28 cellular contexts compared by ENCODE assay signal in genomic region chr5:18379189-18379588, GRCh38.
"Had no signal": no experiment of that assay in that cellular context is flagged by ENCODE, and none has a peak within 500 bp of the region (broad histone marks: within the 10 kb centered on the region; RNA-seq: fewer than 3 reads in every experiment).

No MANE protein-coding gene starts in this region.

- FAIRE-seq: urothelium cell line had no signal

- H3K4me3 ChIP-seq: neural progenitor cell, ovary, psoas muscle, skin epidermis, stomach, thoracic aorta, thyroid gland, tibial nerve, upper lobe of left lung, vagina had no signal

- H3K4me1 Mint-ChIP-seq: natural killer cell; neural progenitor cell; stimulated activated effector memory CD8-positive, alpha-beta T cell treated with anti-CD3 and anti-CD28 coated beads, Interleukin-12 subunit alpha, Interleukin-12 subunit beta, amount 100 ng/mL, for 72 hours; stimulated activated naive B cell treated with anti-CD40 and anti-IgM and Interleukin-4, amounts not matched to agents 10 μg/mL and 1 μg/mL and 100 μg/mL, for 72 hours had no signal

- H3K27ac ChIP-seq: neural progenitor cell, ovary, parathyroid adenoma, psoas muscle, skin epidermis, stomach, thoracic aorta, thyroid gland, tibial nerve, upper lobe of left lung, vagina had no signal

- H3K4me1 ChIP-seq: parathyroid adenoma, psoas muscle, stomach, tibial nerve, upper lobe of left lung, vagina had no signal

- H2AFZ ChIP-seq: neural progenitor cell, parathyroid adenoma had no signal

- ATAC-seq: natural killer cell; psoas muscle; right cardiac atrium; sciatic nerve; stimulated activated effector memory CD8-positive, alpha-beta T cell treated with anti-CD3 and anti-CD28 coated beads, Interleukin-12 subunit alpha, Interleukin-12 subunit beta, amount 100 ng/mL, for 72 hours; stimulated activated naive B cell treated with anti-CD40 and anti-IgM and Interleukin-4, amounts not matched to agents 10 μg/mL and 1 μg/mL and 100 μg/mL, for 72 hours had no signal

- H3K9me3 ChIP-seq: ovary, psoas muscle, stomach, thoracic aorta, thyroid gland, tibial nerve, upper lobe of left lung, vagina had no signal

- H3K9ac ChIP-seq: neural progenitor cell, parathyroid adenoma had no signal

- H3K79me2 ChIP-seq: parathyroid adenoma had no signal

- DNase-seq: natural killer cell; occipital lobe; ovary; posterior cingulate gyrus; psoas muscle; right cardiac atrium; stimulated activated CD4-positive, alpha-beta T cell treated with anti-CD3 and anti-CD28 coated beads, Interleukin-15, amount 100 ng/mL, for 24 hours; stimulated activated CD4-positive, alpha-beta T cell treated with anti-CD3 and anti-CD28 coated beads, Interleukin-2, amount 100 ng/mL, for 24 hours; stimulated activated CD4-positive, alpha-beta T cell treated with anti-CD3 and anti-CD28 coated beads, Interleukin-2, amount 100 ng/mL, for 48 hours; stimulated activated CD4-positive, alpha-beta T cell treated with anti-CD3 and anti-CD28 coated beads, Interleukin-4, amount 100 ng/mL, for 24 hours; stimulated activated naive B cell treated with anti-CD40 and anti-IgM and Interleukin-4, amounts not matched to agents 10 μg/mL and 1 μg/mL and 100 μg/mL, for 72 hours; stimulated activated naive CD4-positive, alpha-beta T cell treated with Interleukin-2 at 50 U/mL for 16 hours; stomach; thyroid gland; trophoblast cell had no signal

- H3K9me3 Mint-ChIP-seq: nephron; stimulated activated naive B cell treated with anti-CD40 and anti-IgM and Interleukin-4, amounts not matched to agents 10 μg/mL and 1 μg/mL and 100 μg/mL, for 72 hours had no signal

- H3K4me3 Mint-ChIP-seq: natural killer cell; nephron; neural progenitor cell; stimulated activated effector memory CD8-positive, alpha-beta T cell treated with anti-CD3 and anti-CD28 coated beads, Interleukin-12 subunit alpha, Interleukin-12 subunit beta, amount 100 ng/mL, for 72 hours; stimulated activated naive B cell treated with anti-CD40 and anti-IgM and Interleukin-4, amounts not matched to agents 10 μg/mL and 1 μg/mL and 100 μg/mL, for 72 hours; stimulated activated naive CD8-positive, alpha-beta T cell treated with anti-CD3 and anti-CD28 coated beads, Interleukin-15, Interleukin-2, amounts not matched to agents 100 ng/mL and 50 ng/mL, for 24 hours had no signal

- H3K4me2 ChIP-seq: neural progenitor cell had no signal

- H3K36me3 Mint-ChIP-seq: natural killer cell; neural progenitor cell; stimulated activated effector memory CD8-positive, alpha-beta T cell treated with anti-CD3 and anti-CD28 coated beads, Interleukin-12 subunit alpha, Interleukin-12 subunit beta, amount 100 ng/mL, for 72 hours; stimulated activated naive B cell treated with anti-CD40 and anti-IgM and Interleukin-4, amounts not matched to agents 10 μg/mL and 1 μg/mL and 100 μg/mL, for 72 hours had no signal

- H3K36me3 ChIP-seq: neural progenitor cell, ovary, stomach, thoracic aorta, thyroid gland, tibial nerve, upper lobe of left lung, vagina had no signal

- H3K27me3 ChIP-seq: neural progenitor cell, ovary, stomach, thyroid gland, tibial nerve, upper lobe of left lung, vagina had no signal

- H3K27ac Mint-ChIP-seq: natural killer cell; nephron; neural progenitor cell; progenitor cell of endocrine pancreas; stimulated activated effector memory CD8-positive, alpha-beta T cell treated with anti-CD3 and anti-CD28 coated beads, Interleukin-12 subunit alpha, Interleukin-12 subunit beta, amount 100 ng/mL, for 72 hours; stimulated activated naive B cell treated with anti-CD40 and anti-IgM and Interleukin-4, amounts not matched to agents 10 μg/mL and 1 μg/mL and 100 μg/mL, for 72 hours; stimulated activated naive CD8-positive, alpha-beta T cell treated with anti-CD3 and anti-CD28 coated beads, Interleukin-15, Interleukin-2, amounts not matched to agents 100 ng/mL and 50 ng/mL, for 24 hours had no signal

- H3K27me3 Mint-ChIP-seq: stimulated activated naive B cell treated with anti-CD40 and anti-IgM and Interleukin-4, amounts not matched to agents 10 μg/mL and 1 μg/mL and 100 μg/mL, for 72 hours; stimulated activated naive CD8-positive, alpha-beta T cell treated with anti-CD3 and anti-CD28 coated beads, Interleukin-15, Interleukin-2, amounts not matched to agents 100 ng/mL and 50 ng/mL, for 24 hours had no signal
